Comparison of ENCODE assay signal across 8 cellular contexts in the genomic region with DNA sequence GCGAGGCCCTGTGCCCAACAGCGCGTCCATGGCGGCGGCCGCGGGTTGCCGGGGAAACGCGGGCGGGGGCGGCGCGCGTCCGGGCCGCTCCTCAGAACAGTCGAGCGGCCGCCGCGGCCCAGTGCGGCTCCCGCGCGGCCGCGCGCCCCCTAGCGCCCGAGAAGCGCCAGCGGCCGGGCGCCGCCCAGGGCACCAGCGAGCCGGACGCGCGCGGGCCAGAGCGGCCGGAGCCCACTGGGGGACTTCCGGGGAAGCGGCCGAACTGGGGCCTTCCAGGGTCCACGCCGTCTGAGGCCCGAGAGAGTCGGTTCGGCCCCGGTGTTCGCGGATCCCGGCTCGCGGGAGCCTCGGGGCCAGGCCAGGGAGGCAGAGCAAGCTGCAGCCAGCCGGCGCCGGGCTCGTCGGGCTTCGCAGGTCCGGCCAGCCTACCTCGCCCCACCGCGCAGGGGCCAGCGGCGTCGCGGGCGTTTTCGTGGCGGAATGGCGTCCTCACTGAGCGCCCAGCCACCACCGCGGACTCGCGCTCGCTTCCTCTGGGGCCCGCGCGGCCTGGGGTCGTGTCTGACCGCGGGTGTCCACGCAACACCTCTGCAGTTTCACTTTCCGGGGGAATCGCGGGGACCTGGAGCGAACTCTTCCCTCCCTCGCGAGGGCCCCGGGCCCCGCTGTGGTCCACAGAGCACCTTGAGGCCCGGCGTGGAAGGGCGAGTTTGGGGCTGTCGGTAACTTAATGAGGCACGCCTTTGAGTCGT. TPM values are rescaled to one million over a fixed set of nuclear protein-coding genes. Genes with fewer than 3 reads are reported as not detected.
A peak's percentile ranks its signal among the peaks of the same experiment; 100 is the strongest.
DNase-seq lines count a peak whose midpoint lies in the region; ATAC-seq, FAIRE-seq and TF ChIP-seq lines count a peak whose summit lies in the region.

A gene with protein sequence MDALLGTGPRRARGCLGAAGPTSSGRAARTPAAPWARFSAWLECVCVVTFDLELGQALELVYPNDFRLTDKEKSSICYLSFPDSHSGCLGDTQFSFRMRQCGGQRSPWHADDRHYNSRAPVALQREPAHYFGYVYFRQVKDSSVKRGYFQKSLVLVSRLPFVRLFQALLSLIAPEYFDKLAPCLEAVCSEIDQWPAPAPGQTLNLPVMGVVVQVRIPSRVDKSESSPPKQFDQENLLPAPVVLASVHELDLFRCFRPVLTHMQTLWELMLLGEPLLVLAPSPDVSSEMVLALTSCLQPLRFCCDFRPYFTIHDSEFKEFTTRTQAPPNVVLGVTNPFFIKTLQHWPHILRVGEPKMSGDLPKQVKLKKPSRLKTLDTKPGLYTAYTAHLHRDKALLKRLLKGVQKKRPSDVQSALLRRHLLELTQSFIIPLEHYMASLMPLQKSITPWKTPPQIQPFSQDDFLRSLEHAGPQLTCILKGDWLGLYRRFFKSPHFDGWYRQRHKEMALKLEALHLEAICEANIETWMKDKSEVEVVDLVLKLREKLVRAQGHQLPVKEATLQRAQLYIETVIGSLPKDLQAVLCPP (minus strand): TSS at position 54 of the 752 bp plus-strand sequence. CDS start 24 bp downstream, at position 30.

- TF ChIP-seq CTCF in A549 (IDR thresholded peaks at IDR 0.05) (peak; percentile 84), lower lobe of right lung (IDR thresholded peaks at IDR 0.05) (peak; percentile 55)

- intact Hi-C loops in lower lobe of right lung (cut with DNase I): loop anchor here (10.0 kb wide), 1 partner anchor 52 kb away; a partner anchor contains a TSS

- H3K27ac ChIP-seq in A549 (peak within 1 kb of the TSS; percentile 97), lower lobe of right lung (peak within 1 kb of the TSS; percentile 98)

- peak in 1 of 2 experiments; percentile 62; a peak in 3 of 5 replicates for TF ChIP-seq RAD21 in A549 (conservative IDR thresholded peaks at IDR 0.05 in 1 of 2, IDR thresholded peaks at IDR 0.05 in 1 of 2)

- FAIRE-seq in A549 (lab: Jason Lieb, UNC): no peak

- TF ChIP-seq POLR2A in A549 (IDR thresholded peaks at IDR 0.05; ENCODE audit: low read length) (peak; percentile 38), GM18505 (IDR thresholded peaks at IDR 0.05; ENCODE audit: borderline replicate concordance, extremely low read depth, insufficient read depth, insufficient read length) (peak; percentile 76)

- no peak for TF ChIP-seq EP300 in A549 (IDR thresholded peaks at IDR 0.05)

- DNase-seq in A549 (ENCODE audit: low read depth in 1 of 2, low spot score in 1 of 2) (peak; percentile 49 to 71), NCI-H446 treated with DMSO at 0.1 percent for 48 hours (lab: John Stamatoyannopoulos, UW) (peak; percentile 62), ecto neural progenitor cell (ENCODE audit: low spot score) (peak; percentile 89), lower lobe of right lung (peak; percentile 89)
- DNase-seq in activated CD4-positive, alpha-beta T cell treated with anti-CD3 and anti-CD28 coated beads, Interleukin-2, amount 50 U/mL, for 4 hours: peak; percentile 31 to 41
- DNase-seq in stimulated activated CD4-positive, alpha-beta T cell treated with anti-CD3 and anti-CD28 coated beads, TNF-alpha, amount 100 ng/mL, for 24 hours (ENCODE audit: low read depth in 3 of 3): peak; percentile 31 to 64 (median 36)

- 18% methylated on average over 4 of the region's 104 CpGs for WGBS in A549 (ENCODE audit: missing lambda C conversion rate)

- peak within 1 kb of the TSS; percentile 92 for H3K4me3 ChIP-seq in A549
- peak within 1 kb of the TSS; percentile 81 for H3K4me3 ChIP-seq in lower lobe of right lung

- peak within 1 kb of the TSS; percentile 91 for H3K4me2 ChIP-seq in A549

- no peaks in the 10 kb centered on the region for H3K9me3 ChIP-seq in A549
- no peaks in the 10 kb centered on the region for H3K9me3 ChIP-seq in lower lobe of right lung

- POLR2A ChIA-PET in A549 (lab: Yijun Ruan, JAX): interaction anchor here (0.6 to 1.1 kb wide), 2 partner anchors 19 to 173 kb away, joined by 3 to 5 read pairs; a partner anchor contains a TSS

- no peaks in the 10 kb centered on the region for H3K36me3 ChIP-seq in lower lobe of right lung

- CTCF ChIA-PET in A549 (lab: Yijun Ruan, JAX): interaction anchor here (0.6 to 9.8 kb wide), 18 partner anchors 9 to 85 kb away, joined by 3 to 74 read pairs (median 10); a partner anchor contains a TSS

- H3K4me1 ChIP-seq in A549 (peaks cover 17% of the 10 kb centered on the region; the same call in 2 of the 3 replicates), lower lobe of right lung (peaks cover 18% of the 10 kb centered on the region)

- ATAC-seq in A549 (peak; percentile 90 to 93), GM18505 (IDR thresholded peaks at IDR 0.05; ENCODE audit: unreplicated experiment) (peak; percentile 74), HG03095 (IDR thresholded peaks at IDR 0.05; ENCODE audit: unreplicated experiment) (peak; percentile 75), lower lobe of right lung (peak; percentile 95 to 98)

- H3K27me3 ChIP-seq in lower lobe of right lung (ENCODE audit: low read depth): no peaks in the 10 kb centered on the region

TF ChIP-seq in A549, 52 proteins besides CTCF, POLR2A, EP300 and RAD21:
- TF ChIP-seq, protein P1, sequence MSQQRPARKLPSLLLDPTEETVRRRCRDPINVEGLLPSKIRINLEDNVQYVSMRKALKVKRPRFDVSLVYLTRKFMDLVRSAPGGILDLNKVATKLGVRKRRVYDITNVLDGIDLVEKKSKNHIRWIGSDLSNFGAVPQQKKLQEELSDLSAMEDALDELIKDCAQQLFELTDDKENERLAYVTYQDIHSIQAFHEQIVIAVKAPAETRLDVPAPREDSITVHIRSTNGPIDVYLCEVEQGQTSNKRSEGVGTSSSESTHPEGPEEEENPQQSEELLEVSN (IDR thresholded peaks at IDR 0.05; ENCODE audit: borderline replicate concordance, low read depth): peak; percentile 62
- TF ChIP-seq, protein P2, sequence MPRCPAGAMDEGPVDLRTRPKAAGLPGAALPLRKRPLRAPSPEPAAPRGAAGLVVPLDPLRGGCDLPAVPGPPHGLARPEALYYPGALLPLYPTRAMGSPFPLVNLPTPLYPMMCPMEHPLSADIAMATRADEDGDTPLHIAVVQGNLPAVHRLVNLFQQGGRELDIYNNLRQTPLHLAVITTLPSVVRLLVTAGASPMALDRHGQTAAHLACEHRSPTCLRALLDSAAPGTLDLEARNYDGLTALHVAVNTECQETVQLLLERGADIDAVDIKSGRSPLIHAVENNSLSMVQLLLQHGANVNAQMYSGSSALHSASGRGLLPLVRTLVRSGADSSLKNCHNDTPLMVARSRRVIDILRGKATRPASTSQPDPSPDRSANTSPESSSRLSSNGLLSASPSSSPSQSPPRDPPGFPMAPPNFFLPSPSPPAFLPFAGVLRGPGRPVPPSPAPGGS (IDR thresholded peaks at IDR 0.05): peak; percentile 63; the same call in 1 of the 3 replicates
- peak; percentile 38; the same call in 1 of the 2 replicates for TF ChIP-seq HOXB5 (CRISPR knock-in tag; IDR thresholded peaks at IDR 0.05)
- peak; percentile 86 for TF ChIP-seq PHF8 (IDR thresholded peaks at IDR 0.05; ENCODE audit: borderline replicate concordance, low read depth)
- TF ChIP-seq, protein P3, sequence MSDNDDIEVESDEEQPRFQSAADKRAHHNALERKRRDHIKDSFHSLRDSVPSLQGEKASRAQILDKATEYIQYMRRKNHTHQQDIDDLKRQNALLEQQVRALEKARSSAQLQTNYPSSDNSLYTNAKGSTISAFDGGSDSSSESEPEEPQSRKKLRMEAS (IDR thresholded peaks at IDR 0.05): peak; percentile 57
- TF ChIP-seq SMC3 (IDR thresholded peaks at IDR 0.05): peak; percentile 75
- TF ChIP-seq JUN (IDR thresholded peaks at IDR 0.05): peak; percentile 17 to 82; a peak in 3 of 5 replicates
- TF ChIP-seq CBX2 (IDR thresholded peaks at IDR 0.05; ENCODE audit: borderline replicate concordance, low read depth): no peak
- TF ChIP-seq ZNF302 (CRISPR knock-in tag; IDR thresholded peaks at IDR 0.05): no peak

RNA-seq across cellular contexts. Expression of the gene that starts here (rescaled TPM):
- 1.6 and 1.7 TPM in 2 replicates for polyA plus RNA-seq in A549 (2011; rRNA removed)
- polyA plus RNA-seq in A549 (2012; cell fraction: cytosol; rRNA removed): 1.3 and 2.1 TPM in 2 replicates
- polyA plus RNA-seq in A549 (2012; cell fraction: nucleus; rRNA removed): 13.3 and 14.5 TPM in 2 replicates
- 1.7 to 2.3 TPM (median 1.9 TPM) in 3 replicates for polyA plus RNA-seq in A549 (2017; fragmentation: RNase III; extraction: RNeasy Plus Mini Kit Qiagen cat#74134 plus additional on column Dnase treatment)
- polyA minus RNA-seq in A549 (2011; rRNA and poly(A)+ RNA removed): 1.0 and 1.4 TPM in 2 replicates
- total RNA-seq in lower lobe of right lung: 14.4 TPM

Comparison
In these comparisons a context has a peak if more than half of its experiments do, and no peak if none do; other contexts are left out.
1. Peak in every context shown above with its lines: DNase-seq, ATAC-seq, H3K4me3 ChIP-seq and H3K27ac ChIP-seq.
2. DNase-seq: peak in every context shown above with its lines; median percentile 89 in ecto neural progenitor cell; 89 in lower lobe of right lung; 62 in NCI-H446 treated with DMSO at 0.1 percent for 48 hours; 60 in A549; 36 in activated CD4-positive, alpha-beta T cell treated with anti-CD3 and anti-CD28 coated beads, Interleukin-2, amount 50 U/mL, for 4 hours; 36 in stimulated activated CD4-positive, alpha-beta T cell treated with anti-CD3 and anti-CD28 coated beads, TNF-alpha, amount 100 ng/mL, for 24 hours.